Comparison of ENCODE assay signal across 16 cellular contexts in the genomic region with DNA sequence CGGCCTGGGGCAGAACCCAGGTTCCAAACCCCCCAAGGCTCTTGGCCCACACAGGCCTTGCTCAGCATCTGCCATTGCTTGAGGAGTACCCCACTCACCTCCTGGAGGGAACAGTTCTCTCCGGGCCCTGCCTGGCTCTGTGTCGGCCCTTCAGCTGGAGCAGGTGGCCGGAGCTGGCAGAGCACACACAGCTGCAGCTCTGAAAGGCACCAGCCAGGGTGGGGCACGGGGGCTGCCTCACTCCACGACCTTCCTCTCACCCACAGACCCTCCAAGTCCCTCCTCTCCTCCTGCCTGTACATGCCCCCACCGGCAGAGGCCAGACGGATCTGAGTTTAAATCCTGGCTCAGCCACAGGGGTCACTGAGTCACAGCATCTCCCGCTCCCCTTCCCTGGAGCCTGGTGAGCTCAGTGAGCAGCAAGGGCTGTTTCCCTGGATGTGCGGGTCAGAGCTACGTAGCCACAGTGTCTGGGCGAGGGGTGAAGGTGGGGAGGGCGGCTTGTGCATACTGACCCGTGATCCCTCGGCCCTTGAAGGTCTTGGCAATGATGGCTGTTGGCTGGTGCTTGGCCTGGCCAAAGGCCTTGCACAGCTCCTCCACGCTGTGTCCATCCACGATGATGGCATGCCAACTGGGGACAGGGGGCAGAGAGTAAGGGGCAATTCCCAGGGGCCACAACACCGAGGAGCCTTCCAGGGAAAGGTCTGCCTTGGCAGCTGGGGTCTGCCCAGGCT. TPM values are rescaled to one million over a fixed set of nuclear protein-coding genes. Genes with fewer than 3 reads are reported as not detected.
DNase-seq lines count a peak whose midpoint lies in the region; ATAC-seq and TF ChIP-seq lines count a peak whose summit lies in the region.
"Had no signal": no experiment of that assay in that cellular context is flagged by ENCODE, and none has a peak within 500 bp of the region (broad histone marks: within the 10 kb centered on the region; RNA-seq: fewer than 3 reads in every experiment).

No MANE protein-coding gene starts in this region.

- peak overlapping the region; percentile 72 for H2BK5ac ChIP-seq in neuronal stem cell (ENCODE audit: low read length)

- peaks cover 73% of the 10 kb centered on the region for H3F3A ChIP-seq in GM23338 (replicated peaks; ENCODE audit: low read depth)

- H3K9me3 ChIP-seq in neuronal stem cell (replicated peaks in 1 of 2; ENCODE audit: control insufficient read depth in 2 of 2, insufficient read depth in 1 of 2, low read depth in 1 of 2, low read length in 2 of 2), result peaks cover 0 to 1% of the 10 kb centered on the region in 2 donors
- H3K9me3 ChIP-seq: BE2C had no signal

- H2BK120ac ChIP-seq in neuronal stem cell (ENCODE audit: low read depth, low read length), result no peak overlapping the region

- DNase-seq in GM23338 (ENCODE audit: low spot score) (no peak), caudate nucleus (lab: John Stamatoyannopoulos, UW) (no peak), neuronal stem cell (ENCODE audit: low spot score) (no peak), CD1c-positive myeloid dendritic cell (ENCODE audit: extremely low spot score) (no peak), HuH-7.5 (ENCODE audit: low spot score) (no peak), EL (no peak)
- DNase-seq: activated CD4-positive, alpha-beta T cell treated with anti-CD3 and anti-CD28 coated beads for 1 hour; activated T-cell treated with anti-CD3 and anti-CD28 coated beads, Interleukin-2, amount 50 U/mL, for 48 hours; BE2C; DMS53; mammary epithelial cell; NCI-H1930; NCI-H524 treated with DMSO at 0.1 percent for 48 hours; T-helper 1 cell had no signal

- H2AK5ac ChIP-seq in neuronal stem cell (ENCODE audit: low read depth, low read length), result no peak overlapping the region

- peak overlapping the region; percentile 41 for H3K14ac ChIP-seq in neuronal stem cell (ENCODE audit: low read length)

- H3K4me3 ChIP-seq in ACC112 (ENCODE audit: low read depth, low read length) (no peak overlapping the region), GM23338 (no peak overlapping the region), neuronal stem cell (ENCODE audit: low read length in 2 of 2) (peak overlapping the region in 1 of 2 donors; percentile 13)

- WGBS in neuronal stem cell (ENCODE audit: extremely low coverage in 2 of 2, insufficient read length in 2 of 2, insufficient replicate concordance in 1 of 2), 2 donors, result no CpG with 5 or more reads among the region's 18 CpGs

- peaks cover 19% of the 10 kb centered on the region for H3K4me1 Mint-ChIP-seq in GM23338

- H2BK15ac ChIP-seq in neuronal stem cell (ENCODE audit: low read length), result no peak overlapping the region

- no peaks in the 10 kb centered on the region for H3K9me3 Mint-ChIP-seq in GM23338

- H3K79me2 ChIP-seq in ACC112 (ENCODE audit: control insufficient read depth, insufficient read depth, low read length, unreplicated experiment), result peaks cover 55% of the 10 kb centered on the region
- H3K79me2 ChIP-seq in GM23338 (replicated peaks; ENCODE audit: insufficient read depth), result peaks cover 15% of the 10 kb centered on the region

- H3K36me3 Mint-ChIP-seq in GM23338 (ENCODE audit: low read depth), result peaks cover 100% of the 10 kb centered on the region

- H3K18ac ChIP-seq in neuronal stem cell (ENCODE audit: low read length), result peak overlapping the region; percentile 46

- ATAC-seq in GM23338 (no peak), GM18870 (IDR thresholded peaks at IDR 0.05; ENCODE audit: unreplicated experiment) (no peak)

- peaks cover 8% of the 10 kb centered on the region for H3K79me1 ChIP-seq in neuronal stem cell (ENCODE audit: low read depth, low read length)

- H4K91ac ChIP-seq in neuronal stem cell (ENCODE audit: low read depth, low read length, poor library complexity), result no peak overlapping the region

- H3K4me1 ChIP-seq in ACC112 (ENCODE audit: control insufficient read depth, insufficient read depth, low read length, unreplicated experiment), result peaks cover 23% of the 10 kb centered on the region
- H3K4me1 ChIP-seq in GM23338 (ENCODE audit: insufficient read depth), result 0 out of 2 replicates have a peak, but pooled peaks cover 3% of the 10 kb centered on the region
- peaks cover 0 to 5% of the 10 kb centered on the region in 2 donors for H3K4me1 ChIP-seq in neuronal stem cell (ENCODE audit: control insufficient read depth in 2 of 2, insufficient read depth in 1 of 2, low read depth in 1 of 2, low read length in 2 of 2)
- H3K4me1 ChIP-seq: BE2C had no signal

- peak overlapping the region; percentile 74 for H3K9ac ChIP-seq in neuronal stem cell (ENCODE audit: low read depth, low read length, poor library complexity)

- peak overlapping the region; percentile 32; the same call in 1 of the 2 replicates for H3K27ac ChIP-seq in ACC112 (ENCODE audit: low read depth, low read length)
- peak overlapping the region; percentile 70; the same call in 1 of the 2 replicates for H3K27ac ChIP-seq in GM23338 (ENCODE audit: low read depth)
- H3K27ac ChIP-seq in caudate nucleus (ENCODE audit: low read depth, low read length), result peak overlapping the region; percentile 58
- H3K27ac ChIP-seq in neuronal stem cell (replicated peaks; ENCODE audit: low read length), result no peak overlapping the region

- no peak overlapping the region for H2BK12ac ChIP-seq in neuronal stem cell (ENCODE audit: low read length)

- H4K8ac ChIP-seq in neuronal stem cell (ENCODE audit: low read depth, low read length), result no peak overlapping the region

- H3K4me2 ChIP-seq in GM23338 (no peak overlapping the region), neuronal stem cell (ENCODE audit: insufficient read depth, low read length, poor library complexity, severe bottlenecking) (no peak overlapping the region)

- TF ChIP-seq CTCF in GM23338 (conservative IDR thresholded peaks at IDR 0.05; ENCODE audit: low read depth in 2 of 2), result no peak

- no peak overlapping the region for H3K4me3 Mint-ChIP-seq in GM23338

- no peak overlapping the region for H3K4ac ChIP-seq in neuronal stem cell (ENCODE audit: low read length)

- H3K27me3 ChIP-seq in ACC112 (ENCODE audit: insufficient read depth, low read length), result no peaks in the 10 kb centered on the region
- H3K27me3 ChIP-seq in GM23338 (ENCODE audit: insufficient read depth), result no peaks in the 10 kb centered on the region
- no peaks in the 10 kb centered on the region for H3K27me3 ChIP-seq in neuronal stem cell (ENCODE audit: control insufficient read depth in 3 of 3, insufficient read depth in 3 of 3, low read depth in 1 of 3, low read length in 3 of 3)
- H3K27me3 ChIP-seq: BE2C had no signal

- H2AFZ ChIP-seq in ACC112 (ENCODE audit: low read length, unreplicated experiment) (no peak overlapping the region), GM23338 (no peak overlapping the region), neuronal stem cell (ENCODE audit: low read length) (no peak overlapping the region)

- H3K23ac ChIP-seq in neuronal stem cell (ENCODE audit: low read depth, low read length, poor library complexity), result peak overlapping the region; percentile 70

- H3K9me2 ChIP-seq in GM23338 (ENCODE audit: insufficient read depth), result no peaks in the 10 kb centered on the region

- H3K27me3 Mint-ChIP-seq in GM23338 (ENCODE audit: insufficient read depth, low read depth, poor library complexity), result peaks cover 29% of the 10 kb centered on the region

- peaks cover 61% of the 10 kb centered on the region for H4K20me1 ChIP-seq in GM23338 (replicated peaks; ENCODE audit: insufficient read depth)

- H3K36me3 ChIP-seq in ACC112 (ENCODE audit: insufficient read depth, low read length), result peaks cover 68% of the 10 kb centered on the region; the same call in 1 of the 2 replicates
- H3K36me3 ChIP-seq in GM23338 (ENCODE audit: insufficient read depth), result peaks cover 64% of the 10 kb centered on the region
- H3K36me3 ChIP-seq in neuronal stem cell (replicated peaks in 1 of 2; ENCODE audit: control insufficient read depth in 2 of 2, insufficient read depth in 2 of 2, low read length in 2 of 2), result peaks cover 83 to 98% of the 10 kb centered on the region in 2 donors

- H3K27ac Mint-ChIP-seq in GM23338, result peak overlapping the region; percentile 48; the same call in 1 of the 2 replicates

TF ChIP-seq in GM23338, 12 proteins besides CTCF, POLR2A, EP300 and RAD21 (continues in another document):
- no peak for TF ChIP-seq ZNF331 (CRISPR knock-in tag; IDR thresholded peaks at IDR 0.05; ENCODE audit: low read depth)

RNA-seq across cellular contexts. Expression of a gene that starts 23.0 kb away (rescaled TPM):
- total RNA-seq in GM23338 (2014; rRNA removed; shearing (Covaris generic)), result 1,229 and 1,411 TPM in 2 replicates
- 584 and 604 TPM in 2 replicates for polyA plus RNA-seq in GM23338 (2016; fragmentation: Nextera tagmentation; extraction: Ambion mirVana)
- polyA plus RNA-seq in neuronal stem cell (2013, experiment 1 of 2), result 423 TPM
- 428 TPM for polyA plus RNA-seq in neuronal stem cell (2013, experiment 2 of 2)
